ENCODE assay signal across 1 cellular context in the genomic region with DNA sequence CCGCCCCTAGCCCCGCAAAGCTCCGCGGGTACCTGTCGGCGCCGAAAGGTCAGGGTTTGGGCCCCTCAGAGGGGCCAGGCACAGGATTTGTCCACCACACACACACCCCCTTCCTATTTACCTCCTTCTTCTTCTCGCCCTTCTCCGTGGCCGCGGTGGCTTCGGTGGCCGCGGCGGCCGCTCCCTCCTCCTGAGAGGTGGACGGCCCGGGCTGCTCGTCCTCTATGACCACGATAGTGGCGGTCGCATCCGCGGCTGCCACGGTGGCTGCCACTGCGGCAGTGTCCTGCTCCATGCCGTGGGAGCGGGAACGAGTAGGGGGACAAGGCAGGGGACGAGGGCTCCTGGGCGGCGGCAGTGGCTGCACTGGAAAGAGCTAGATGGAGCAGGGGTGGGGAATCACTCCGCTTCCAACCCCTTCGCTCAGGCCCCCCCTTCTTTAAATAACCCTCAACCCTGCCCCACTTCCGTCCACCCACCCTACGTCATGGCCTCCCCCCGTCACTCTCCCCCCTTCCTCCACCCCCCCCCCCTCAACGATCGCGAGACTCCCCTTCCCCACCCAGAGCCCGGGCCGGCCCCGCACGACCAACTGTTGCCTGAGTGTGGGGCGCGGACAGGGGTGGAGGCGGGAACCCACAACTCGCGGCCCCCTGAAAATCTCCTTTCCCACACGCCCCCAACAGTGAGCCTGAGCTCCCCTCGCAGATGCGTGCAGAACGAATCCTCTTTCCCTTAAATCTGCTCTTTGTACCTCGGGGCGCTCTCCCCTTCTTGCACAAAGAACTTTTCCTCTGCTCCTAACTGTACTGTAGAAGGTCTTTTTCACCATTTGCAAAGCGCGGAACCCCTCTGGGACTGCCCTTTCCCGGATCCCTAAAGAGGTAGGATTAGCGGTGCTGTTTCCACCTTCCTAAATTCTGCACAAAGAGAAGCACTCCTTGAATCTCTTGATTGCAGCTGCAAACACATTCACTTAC.
A peak's percentile ranks its signal among the peaks of the same experiment; 100 is the strongest.
TF ChIP-seq lines count a peak whose summit lies in the region.

A gene with protein sequence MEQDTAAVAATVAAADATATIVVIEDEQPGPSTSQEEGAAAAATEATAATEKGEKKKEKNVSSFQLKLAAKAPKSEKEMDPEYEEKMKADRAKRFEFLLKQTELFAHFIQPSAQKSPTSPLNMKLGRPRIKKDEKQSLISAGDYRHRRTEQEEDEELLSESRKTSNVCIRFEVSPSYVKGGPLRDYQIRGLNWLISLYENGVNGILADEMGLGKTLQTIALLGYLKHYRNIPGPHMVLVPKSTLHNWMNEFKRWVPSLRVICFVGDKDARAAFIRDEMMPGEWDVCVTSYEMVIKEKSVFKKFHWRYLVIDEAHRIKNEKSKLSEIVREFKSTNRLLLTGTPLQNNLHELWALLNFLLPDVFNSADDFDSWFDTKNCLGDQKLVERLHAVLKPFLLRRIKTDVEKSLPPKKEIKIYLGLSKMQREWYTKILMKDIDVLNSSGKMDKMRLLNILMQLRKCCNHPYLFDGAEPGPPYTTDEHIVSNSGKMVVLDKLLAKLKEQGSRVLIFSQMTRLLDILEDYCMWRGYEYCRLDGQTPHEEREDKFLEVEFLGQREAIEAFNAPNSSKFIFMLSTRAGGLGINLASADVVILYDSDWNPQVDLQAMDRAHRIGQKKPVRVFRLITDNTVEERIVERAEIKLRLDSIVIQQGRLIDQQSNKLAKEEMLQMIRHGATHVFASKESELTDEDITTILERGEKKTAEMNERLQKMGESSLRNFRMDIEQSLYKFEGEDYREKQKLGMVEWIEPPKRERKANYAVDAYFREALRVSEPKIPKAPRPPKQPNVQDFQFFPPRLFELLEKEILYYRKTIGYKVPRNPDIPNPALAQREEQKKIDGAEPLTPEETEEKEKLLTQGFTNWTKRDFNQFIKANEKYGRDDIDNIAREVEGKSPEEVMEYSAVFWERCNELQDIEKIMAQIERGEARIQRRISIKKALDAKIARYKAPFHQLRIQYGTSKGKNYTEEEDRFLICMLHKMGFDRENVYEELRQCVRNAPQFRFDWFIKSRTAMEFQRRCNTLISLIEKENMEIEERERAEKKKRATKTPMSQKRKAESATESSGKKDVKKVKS (minus strand): TSS at position 415 of the 980 bp plus-strand sequence. CDS start 120 bp downstream, at position 295.

TF ChIP-seq in HepG2, 621 proteins besides CTCF, POLR2A, EP300 and RAD21 (continued from another document and continues in another):
- TF ChIP-seq, protein P1, sequence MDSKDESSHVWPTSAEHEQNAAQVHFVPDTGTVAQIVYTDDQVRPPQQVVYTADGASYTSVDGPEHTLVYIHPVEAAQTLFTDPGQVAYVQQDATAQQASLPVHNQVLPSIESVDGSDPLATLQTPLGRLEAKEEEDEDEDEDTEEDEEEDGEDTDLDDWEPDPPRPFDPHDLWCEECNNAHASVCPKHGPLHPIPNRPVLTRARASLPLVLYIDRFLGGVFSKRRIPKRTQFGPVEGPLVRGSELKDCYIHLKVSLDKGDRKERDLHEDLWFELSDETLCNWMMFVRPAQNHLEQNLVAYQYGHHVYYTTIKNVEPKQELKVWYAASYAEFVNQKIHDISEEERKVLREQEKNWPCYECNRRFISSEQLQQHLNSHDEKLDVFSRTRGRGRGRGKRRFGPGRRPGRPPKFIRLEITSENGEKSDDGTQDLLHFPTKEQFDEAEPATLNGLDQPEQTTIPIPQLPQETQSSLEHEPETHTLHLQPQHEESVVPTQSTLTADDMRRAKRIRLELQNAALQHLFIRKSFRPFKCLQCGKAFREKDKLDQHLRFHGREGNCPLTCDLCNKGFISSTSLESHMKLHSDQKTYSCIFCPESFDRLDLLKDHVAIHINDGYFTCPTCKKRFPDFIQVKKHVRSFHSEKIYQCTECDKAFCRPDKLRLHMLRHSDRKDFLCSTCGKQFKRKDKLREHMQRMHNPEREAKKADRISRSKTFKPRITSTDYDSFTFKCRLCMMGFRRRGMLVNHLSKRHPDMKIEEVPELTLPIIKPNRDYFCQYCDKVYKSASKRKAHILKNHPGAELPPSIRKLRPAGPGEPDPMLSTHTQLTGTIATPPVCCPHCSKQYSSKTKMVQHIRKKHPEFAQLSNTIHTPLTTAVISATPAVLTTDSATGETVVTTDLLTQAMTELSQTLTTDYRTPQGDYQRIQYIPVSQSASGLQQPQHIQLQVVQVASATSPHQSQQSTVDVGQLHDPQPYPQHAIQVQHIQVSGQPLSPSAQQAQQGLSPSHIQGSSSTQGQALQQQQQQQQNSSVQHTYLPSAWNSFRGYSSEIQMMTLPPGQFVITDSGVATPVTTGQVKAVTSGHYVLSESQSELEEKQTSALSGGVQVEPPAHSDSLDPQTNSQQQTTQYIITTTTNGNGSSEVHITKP (CRISPR knock-in tag; IDR thresholded peaks at IDR 0.05; ENCODE audit: low read depth), result no peak
- TF ChIP-seq, protein P2, sequence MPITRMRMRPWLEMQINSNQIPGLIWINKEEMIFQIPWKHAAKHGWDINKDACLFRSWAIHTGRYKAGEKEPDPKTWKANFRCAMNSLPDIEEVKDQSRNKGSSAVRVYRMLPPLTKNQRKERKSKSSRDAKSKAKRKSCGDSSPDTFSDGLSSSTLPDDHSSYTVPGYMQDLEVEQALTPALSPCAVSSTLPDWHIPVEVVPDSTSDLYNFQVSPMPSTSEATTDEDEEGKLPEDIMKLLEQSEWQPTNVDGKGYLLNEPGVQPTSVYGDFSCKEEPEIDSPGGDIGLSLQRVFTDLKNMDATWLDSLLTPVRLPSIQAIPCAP (CRISPR knock-in tag; IDR thresholded peaks at IDR 0.05; ENCODE audit: low read depth), result no peak
- no peak for TF ChIP-seq NR2F6 (IDR thresholded peaks at IDR 0.05)
- TF ChIP-seq NR2F6 (CRISPR knock-in tag; IDR thresholded peaks at IDR 0.05), result no peak
- 0 out of 2 replicates have a peak, but pooled peaks have one; percentile 24 for TF ChIP-seq DMAP1 (CRISPR knock-in tag; IDR thresholded peaks at IDR 0.05)
- TF ChIP-seq GFI1 (CRISPR knock-in tag; IDR thresholded peaks at IDR 0.05; ENCODE audit: borderline replicate concordance), result 0 out of 2 replicates have a peak, but pooled peaks have one; percentile 15
- TF ChIP-seq SP140L (CRISPR knock-in tag; IDR thresholded peaks at IDR 0.05; ENCODE audit: borderline replicate concordance), result no peak
- peak; percentile 42; the same call in 1 of the 2 replicates for TF ChIP-seq SPEN (CRISPR knock-in tag; IDR thresholded peaks at IDR 0.05; ENCODE audit: low read depth)
- 0 out of 2 replicates have a peak, but pooled peaks have one; percentile 54 for TF ChIP-seq KDM3A (CRISPR knock-in tag; IDR thresholded peaks at IDR 0.05; ENCODE audit: low read depth)
- peak; percentile 85 for TF ChIP-seq POLR2AphosphoS5 (IDR thresholded peaks at IDR 0.05; ENCODE audit: low read depth, low read length)
- TF ChIP-seq TGIF2 (CRISPR knock-in tag; IDR thresholded peaks at IDR 0.05), result no peak
- TF ChIP-seq, protein P3, sequence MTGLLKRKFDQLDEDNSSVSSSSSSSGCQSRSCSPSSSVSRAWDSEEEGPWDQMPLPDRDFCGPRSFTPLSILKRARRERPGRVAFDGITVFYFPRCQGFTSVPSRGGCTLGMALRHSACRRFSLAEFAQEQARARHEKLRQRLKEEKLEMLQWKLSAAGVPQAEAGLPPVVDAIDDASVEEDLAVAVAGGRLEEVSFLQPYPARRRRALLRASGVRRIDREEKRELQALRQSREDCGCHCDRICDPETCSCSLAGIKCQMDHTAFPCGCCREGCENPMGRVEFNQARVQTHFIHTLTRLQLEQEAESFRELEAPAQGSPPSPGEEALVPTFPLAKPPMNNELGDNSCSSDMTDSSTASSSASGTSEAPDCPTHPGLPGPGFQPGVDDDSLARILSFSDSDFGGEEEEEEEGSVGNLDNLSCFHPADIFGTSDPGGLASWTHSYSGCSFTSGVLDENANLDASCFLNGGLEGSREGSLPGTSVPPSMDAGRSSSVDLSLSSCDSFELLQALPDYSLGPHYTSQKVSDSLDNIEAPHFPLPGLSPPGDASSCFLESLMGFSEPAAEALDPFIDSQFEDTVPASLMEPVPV (CRISPR knock-in tag; IDR thresholded peaks at IDR 0.05), result peak; percentile 33; the same call in 1 of the 2 replicates
- TF ChIP-seq ATF1 (CRISPR knock-in tag; IDR thresholded peaks at IDR 0.05), result peak; percentile 21; the same call in 1 of the 2 replicates
- no peak for TF ChIP-seq PAWR (CRISPR knock-in tag; IDR thresholded peaks at IDR 0.05; ENCODE audit: borderline replicate concordance)
- TF ChIP-seq ZNF3 (CRISPR knock-in tag; IDR thresholded peaks at IDR 0.05), result no peak
- TF ChIP-seq ZNF274 (CRISPR knock-in tag; IDR thresholded peaks at IDR 0.05), result no peak
- no peak for TF ChIP-seq RNF2 (conservative IDR thresholded peaks at IDR 0.05; ENCODE audit: low read depth)
- TF ChIP-seq MED1 (CRISPR knock-in tag; IDR thresholded peaks at IDR 0.05), result peak; percentile 41; the same call in 1 of the 2 replicates
- 0 out of 2 replicates have a peak, but pooled peaks have one; percentile 22 for TF ChIP-seq ZNF331 (CRISPR knock-in tag; IDR thresholded peaks at IDR 0.05)
- TF ChIP-seq, protein P4, sequence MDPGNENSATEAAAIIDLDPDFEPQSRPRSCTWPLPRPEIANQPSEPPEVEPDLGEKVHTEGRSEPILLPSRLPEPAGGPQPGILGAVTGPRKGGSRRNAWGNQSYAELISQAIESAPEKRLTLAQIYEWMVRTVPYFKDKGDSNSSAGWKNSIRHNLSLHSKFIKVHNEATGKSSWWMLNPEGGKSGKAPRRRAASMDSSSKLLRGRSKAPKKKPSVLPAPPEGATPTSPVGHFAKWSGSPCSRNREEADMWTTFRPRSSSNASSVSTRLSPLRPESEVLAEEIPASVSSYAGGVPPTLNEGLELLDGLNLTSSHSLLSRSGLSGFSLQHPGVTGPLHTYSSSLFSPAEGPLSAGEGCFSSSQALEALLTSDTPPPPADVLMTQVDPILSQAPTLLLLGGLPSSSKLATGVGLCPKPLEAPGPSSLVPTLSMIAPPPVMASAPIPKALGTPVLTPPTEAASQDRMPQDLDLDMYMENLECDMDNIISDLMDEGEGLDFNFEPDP (CRISPR knock-in tag; conservative IDR thresholded peaks at IDR 0.05), result no peak
- TF ChIP-seq NAIF1 (CRISPR knock-in tag; IDR thresholded peaks at IDR 0.05; ENCODE audit: borderline replicate concordance), result 0 out of 2 replicates have a peak, but pooled peaks have one; percentile 16
- no peak for TF ChIP-seq ARNT (IDR thresholded peaks at IDR 0.05)
- TF ChIP-seq TCF12 (IDR thresholded peaks at IDR 0.05), result no peak
- TF ChIP-seq TCF12 (CRISPR knock-in tag; IDR thresholded peaks at IDR 0.05), result 0 out of 2 replicates have a peak, but pooled peaks have one; percentile 28
- peak; percentile 44 for TF ChIP-seq HNRNPLL (IDR thresholded peaks at IDR 0.05; ENCODE audit: low read depth, low read length, poor library complexity, severe bottlenecking)
- no peak for TF ChIP-seq ZSCAN30 (CRISPR knock-in tag; IDR thresholded peaks at IDR 0.05)
- no peak for TF ChIP-seq HOXA9 (CRISPR knock-in tag; IDR thresholded peaks at IDR 0.05; ENCODE audit: borderline replicate concordance)
- TF ChIP-seq, protein P5, sequence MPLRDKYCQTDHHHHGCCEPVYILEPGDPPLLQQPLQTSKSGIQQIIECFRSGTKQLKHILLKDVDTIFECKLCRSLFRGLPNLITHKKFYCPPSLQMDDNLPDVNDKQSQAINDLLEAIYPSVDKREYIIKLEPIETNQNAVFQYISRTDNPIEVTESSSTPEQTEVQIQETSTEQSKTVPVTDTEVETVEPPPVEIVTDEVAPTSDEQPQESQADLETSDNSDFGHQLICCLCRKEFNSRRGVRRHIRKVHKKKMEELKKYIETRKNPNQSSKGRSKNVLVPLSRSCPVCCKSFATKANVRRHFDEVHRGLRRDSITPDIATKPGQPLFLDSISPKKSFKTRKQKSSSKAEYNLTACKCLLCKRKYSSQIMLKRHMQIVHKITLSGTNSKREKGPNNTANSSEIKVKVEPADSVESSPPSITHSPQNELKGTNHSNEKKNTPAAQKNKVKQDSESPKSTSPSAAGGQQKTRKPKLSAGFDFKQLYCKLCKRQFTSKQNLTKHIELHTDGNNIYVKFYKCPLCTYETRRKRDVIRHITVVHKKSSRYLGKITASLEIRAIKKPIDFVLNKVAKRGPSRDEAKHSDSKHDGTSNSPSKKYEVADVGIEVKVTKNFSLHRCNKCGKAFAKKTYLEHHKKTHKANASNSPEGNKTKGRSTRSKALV (CRISPR knock-in tag; IDR thresholded peaks at IDR 0.05), result no peak
- TF ChIP-seq CREM (IDR thresholded peaks at IDR 0.05), result peak; percentile 26; the same call in 1 of the 2 replicates
- TF ChIP-seq CREM (CRISPR knock-in tag; IDR thresholded peaks at IDR 0.05), result no peak
- TF ChIP-seq, protein P6, sequence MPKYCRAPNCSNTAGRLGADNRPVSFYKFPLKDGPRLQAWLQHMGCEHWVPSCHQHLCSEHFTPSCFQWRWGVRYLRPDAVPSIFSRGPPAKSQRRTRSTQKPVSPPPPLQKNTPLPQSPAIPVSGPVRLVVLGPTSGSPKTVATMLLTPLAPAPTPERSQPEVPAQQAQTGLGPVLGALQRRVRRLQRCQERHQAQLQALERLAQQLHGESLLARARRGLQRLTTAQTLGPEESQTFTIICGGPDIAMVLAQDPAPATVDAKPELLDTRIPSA (CRISPR knock-in tag; IDR thresholded peaks at IDR 0.05; ENCODE audit: borderline replicate concordance), result no peak
- TF ChIP-seq, protein P7, sequence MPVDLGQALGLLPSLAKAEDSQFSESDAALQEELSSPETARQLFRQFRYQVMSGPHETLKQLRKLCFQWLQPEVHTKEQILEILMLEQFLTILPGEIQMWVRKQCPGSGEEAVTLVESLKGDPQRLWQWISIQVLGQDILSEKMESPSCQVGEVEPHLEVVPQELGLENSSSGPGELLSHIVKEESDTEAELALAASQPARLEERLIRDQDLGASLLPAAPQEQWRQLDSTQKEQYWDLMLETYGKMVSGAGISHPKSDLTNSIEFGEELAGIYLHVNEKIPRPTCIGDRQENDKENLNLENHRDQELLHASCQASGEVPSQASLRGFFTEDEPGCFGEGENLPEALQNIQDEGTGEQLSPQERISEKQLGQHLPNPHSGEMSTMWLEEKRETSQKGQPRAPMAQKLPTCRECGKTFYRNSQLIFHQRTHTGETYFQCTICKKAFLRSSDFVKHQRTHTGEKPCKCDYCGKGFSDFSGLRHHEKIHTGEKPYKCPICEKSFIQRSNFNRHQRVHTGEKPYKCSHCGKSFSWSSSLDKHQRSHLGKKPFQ (CRISPR knock-in tag; IDR thresholded peaks at IDR 0.05; ENCODE audit: insufficient replicate concordance), result no peak
- peak; percentile 53; the same call in 1 of the 2 replicates for TF ChIP-seq ZMYM4 (CRISPR knock-in tag; IDR thresholded peaks at IDR 0.05)
- no peak for TF ChIP-seq RXRA (CRISPR knock-in tag; IDR thresholded peaks at IDR 0.05)
- TF ChIP-seq IKZF1 (IDR thresholded peaks at IDR 0.05), result no peak
- TF ChIP-seq CENPT (CRISPR knock-in tag; IDR thresholded peaks at IDR 0.05; ENCODE audit: low read depth), result no peak
- no peak for TF ChIP-seq ZNF790 (CRISPR knock-in tag; IDR thresholded peaks at IDR 0.05; ENCODE audit: borderline replicate concordance)
- TF ChIP-seq TAF15 (IDR thresholded peaks at IDR 0.05; ENCODE audit: low read depth, low read length, poor library complexity, severe bottlenecking), result peak; percentile 44
- TF ChIP-seq KDM2A (CRISPR knock-in tag; IDR thresholded peaks at IDR 0.05; ENCODE audit: borderline replicate concordance, low read depth), result 0 out of 2 replicates have a peak, but pooled peaks have one; percentile 13
- TF ChIP-seq ZFP1 (CRISPR knock-in tag; IDR thresholded peaks at IDR 0.05), result no peak
- TF ChIP-seq ZNF382 (CRISPR knock-in tag; IDR thresholded peaks at IDR 0.05; ENCODE audit: borderline replicate concordance), result no peak
- peak; percentile 62; the same call in 1 of the 2 replicates for TF ChIP-seq SIN3A (IDR thresholded peaks at IDR 0.05; ENCODE audit: borderline replicate concordance, low read depth, low read length)
